Comparison of ENCODE assay signal across 9 cellular contexts in the genomic region with DNA sequence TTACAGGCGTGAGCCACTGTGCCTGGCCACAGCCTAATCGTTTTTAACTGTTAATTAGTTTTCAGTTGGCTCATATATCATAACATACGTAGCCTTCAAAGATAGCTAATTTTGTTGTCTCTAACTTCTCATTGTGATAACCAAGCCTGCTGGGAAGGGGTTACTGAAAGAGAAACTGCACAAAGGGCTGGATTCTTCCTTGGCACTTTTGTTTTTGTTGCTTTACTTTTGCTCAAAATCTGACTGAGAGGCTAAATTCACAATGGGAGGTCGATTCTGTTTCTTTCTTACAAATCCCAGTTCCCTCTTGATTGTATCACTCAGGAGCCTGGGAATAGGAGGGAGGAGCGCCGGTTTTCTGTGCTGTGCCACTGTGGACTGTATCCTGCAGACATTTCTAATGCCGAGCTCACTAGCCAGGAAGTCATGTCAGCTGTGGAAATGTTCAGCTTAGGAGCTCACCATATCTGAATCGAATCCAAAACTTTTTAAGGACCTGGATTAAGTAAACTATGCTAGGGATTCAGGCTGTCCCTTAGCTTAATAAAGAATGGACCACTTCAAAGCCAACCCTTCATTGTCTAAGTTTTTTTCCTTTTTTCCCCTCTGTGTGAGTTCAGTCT.
DNase-seq lines count a peak whose midpoint lies in the region; ATAC-seq and TF ChIP-seq lines count a peak whose summit lies in the region.
"Had no signal": no experiment of that assay in that cellular context is flagged by ENCODE, and none has a peak within 500 bp of the region (broad histone marks: within the 10 kb centered on the region; RNA-seq: fewer than 3 reads in every experiment).

No MANE protein-coding gene starts in this region.

- H3K4me3 Mint-ChIP-seq in brain, result peak overlapping the region; percentile 57 to 73 (median 67)

- peak overlapping the region; percentile 87 for H2BK15ac ChIP-seq in IMR-90 (ENCODE audit: low read depth, low read length)

- peak overlapping the region; percentile 99 for H4K5ac ChIP-seq in IMR-90 (ENCODE audit: low read depth, low read length)

- WGBS in IMR-90 (ENCODE audit: extremely low coverage in 2 of 2, insufficient read length in 1 of 2), 2 experiments, result 20% methylated on average over 2 of the region's 8 CpGs; no CpG with 5 or more reads in 1 of the 2 experiments
- WGBS in suprapubic skin, result 22% methylated on average over 8 of the region's 8 CpGs

- peak overlapping the region; percentile 10 for H2AK9ac ChIP-seq in IMR-90 (replicated peaks; ENCODE audit: low read depth, low read length, poor library complexity)

- CTCF ChIA-PET in IMR-90 (lab: Yijun Ruan, JAX), result no interaction called here

- H3K9ac ChIP-seq in IMR-90 (ENCODE audit: low read depth, low read length), result peak overlapping the region; percentile 98

- peak overlapping the region; percentile 89 for H4K91ac ChIP-seq in IMR-90 (ENCODE audit: insufficient read depth, low read depth, low read length)

- in situ Hi-C loops in IMR-90 (cut with MboI; ENCODE audit: low sequenced_read_pairs), result no loop called here

- H3K4ac ChIP-seq in IMR-90 (ENCODE audit: low read depth, low read length), result peak overlapping the region; percentile 88

- H3K27me3 Mint-ChIP-seq in brain, result peaks cover 4% of the 10 kb centered on the region

- H3K9me1 ChIP-seq in IMR-90 (ENCODE audit: insufficient read depth, low read length), result peaks cover 22% of the 10 kb centered on the region

- peak overlapping the region; percentile 100 for H3K27ac ChIP-seq in IMR-90 (ENCODE audit: insufficient read depth, low read length)
- H3K27ac ChIP-seq in suprapubic skin, result peak overlapping the region; percentile 27

- peak overlapping the region; percentile 98 for H3K4me2 ChIP-seq in IMR-90 (ENCODE audit: low read depth, low read length)

- H2BK20ac ChIP-seq in IMR-90 (ENCODE audit: low read depth, low read length), result peak overlapping the region; percentile 94

- H3K9me3 ChIP-seq in IMR-90 (ENCODE audit: control insufficient read depth, insufficient read depth, low read length) (no peaks in the 10 kb centered on the region), suprapubic skin (no peaks in the 10 kb centered on the region)

- TF ChIP-seq POLR2A in IMR-90 (IDR thresholded peaks at IDR 0.05; ENCODE audit: low read depth, low read length) (no peak; the same call in 1 of the 2 replicates), suprapubic skin (IDR thresholded peaks at IDR 0.05) (no peak)

- peak overlapping the region; percentile 63 for H3K23ac ChIP-seq in IMR-90 (ENCODE audit: low read depth, low read length)

- no TSS peak for BruUV-seq in IMR-90 (replicated peaks; lab: Mats Ljungman, UMichigan)

- POLR2A ChIA-PET in IMR-90 (lab: Charles Lee; ENCODE audit: unreplicated experiment), result interaction anchor here (0.7 kb wide), 1 partner anchor 79 kb away, joined by 3 read pairs; no protein-coding TSS in a partner anchor

- H2BK5ac ChIP-seq in IMR-90 (ENCODE audit: low read depth, low read length, poor library complexity, severe bottlenecking), result peak overlapping the region; percentile 90

- H3K36me3 Mint-ChIP-seq in brain, result peaks cover 8% of the 10 kb centered on the region

- H4K20me1 ChIP-seq in IMR-90 (ENCODE audit: insufficient read depth, low read length), result no peaks in the 10 kb centered on the region

- H4K8ac ChIP-seq in IMR-90 (ENCODE audit: low read depth in 2 of 2, low read length in 2 of 2), result peak overlapping the region; percentile 93 to 95

- TF ChIP-seq CTCF in IMR-90 (conservative IDR thresholded peaks at IDR 0.05; ENCODE audit: low read depth, low read length), result no peak
- no peak for TF ChIP-seq CTCF in brain (conservative IDR thresholded peaks at IDR 0.05)
- no peak for TF ChIP-seq CTCF in suprapubic skin (IDR thresholded peaks at IDR 0.05)

- H3K4me1 ChIP-seq in IMR-90 (ENCODE audit: control insufficient read depth, insufficient read depth, low read length) (peaks cover 25% of the 10 kb centered on the region), suprapubic skin (peaks cover 22% of the 10 kb centered on the region)

- H3K4me1 Mint-ChIP-seq in brain, result peaks cover 33% of the 10 kb centered on the region

- no peak for TF ChIP-seq RAD21 in IMR-90 (IDR thresholded peaks at IDR 0.05; ENCODE audit: low read length)

- peak overlapping the region; percentile 86 for H3K14ac ChIP-seq in IMR-90 (replicated peaks; ENCODE audit: low read depth, low read length)

- H3K4me3 ChIP-seq in IMR-90 (ENCODE audit: insufficient read depth, low read depth, low read length) (peak overlapping the region; percentile 36), suprapubic skin (peak overlapping the region; percentile 31)

- peak overlapping the region; percentile 97 for H2BK120ac ChIP-seq in IMR-90 (ENCODE audit: low read depth, low read length)

- peaks cover 7 to 23% of the 10 kb centered on the region in 2 experiments; a peak in 3 of 4 replicates for H3K79me1 ChIP-seq in IMR-90 (ENCODE audit: low read depth in 1 of 2, low read length in 2 of 2)

- H2AK5ac ChIP-seq in IMR-90 (ENCODE audit: low read depth, low read length), result peak overlapping the region; percentile 89

- peak overlapping the region; percentile 28 to 93 (median 87) for H3K27ac Mint-ChIP-seq in brain

- no peaks in the 10 kb centered on the region for H3K36me3 ChIP-seq in IMR-90 (ENCODE audit: control insufficient read depth, insufficient read depth, low read length)
- H3K36me3 ChIP-seq in suprapubic skin, result no peaks in the 10 kb centered on the region

- peak overlapping the region; percentile 100 for H3K56ac ChIP-seq in IMR-90 (ENCODE audit: extremely low read depth, insufficient read depth, low read length)

- peaks cover 3 to 17% (median 5%) of the 10 kb centered on the region in 5 experiments for H3K9me3 Mint-ChIP-seq in brain

- H3K18ac ChIP-seq in IMR-90 (ENCODE audit: low read depth, low read length), result peak overlapping the region; percentile 98

- no peaks in the 10 kb centered on the region for H3K27me3 ChIP-seq in IMR-90 (ENCODE audit: control insufficient read depth, insufficient read depth, low read length)
- no peaks in the 10 kb centered on the region for H3K27me3 ChIP-seq in suprapubic skin

- dilution Hi-C loops in IMR-90 (cut with HindIII; ENCODE audit: low sequenced_read_pairs, unreplicated experiment), result no loop called here

- peak overlapping the region; percentile 82 for H2AFZ ChIP-seq in IMR-90 (replicated peaks; ENCODE audit: low read length, poor library complexity)

- intact Hi-C loops in IMR-90 (cut with micrococcal nuclease), result loop anchor here (10.0 kb wide), 1 partner anchor 1081 kb away; no protein-coding TSS in a partner anchor

- no peak for TF ChIP-seq EP300 in suprapubic skin (IDR thresholded peaks at IDR 0.05)

- peak; percentile 70 for DNase-seq in IMR-90
- DNase-seq in kidney glomerular epithelial cell (lab: John Stamatoyannopoulos, UW), result peak; percentile 23
- DNase-seq in suprapubic skin (ENCODE audit: low spot score in 2 of 2), result no peak
- no peak for DNase-seq in HPDE6-E6E7 (ENCODE audit: extremely low spot score)
- DNase-seq in D341Med (ENCODE audit: low spot score), result no peak
- DNase-seq in ecto neural progenitor cell (ENCODE audit: low spot score), result no peak
- DNase-seq: activated CD4-positive, alpha-beta T cell treated with anti-CD3 and anti-CD28 coated beads for 4 hours had no signal

- ATAC-seq in IMR-90 (ENCODE audit: low read depth), result peak; percentile 51
- ATAC-seq in GM19324 (IDR thresholded peaks at IDR 0.05; ENCODE audit: low FRiP score, unreplicated experiment), result no peak

TF ChIP-seq in IMR-90, 13 proteins besides CTCF, POLR2A, EP300 and RAD21:
- TF ChIP-seq RFX5 (IDR thresholded peaks at IDR 0.05; ENCODE audit: low read depth, low read length) (no peak), CHD1 (IDR thresholded peaks at IDR 0.05; ENCODE audit: low read depth, low read length) (no peak), SMC3 (IDR thresholded peaks at IDR 0.05; ENCODE audit: low read depth, low read length) (no peak)

Comparison
In these comparisons a context has a peak if more than half of its experiments do, and no peak if none do; other contexts are left out.
1. DNase-seq: peak in IMR-90 (single experiment) and kidney glomerular epithelial cell (single experiment); none in suprapubic skin (0 of 2), HPDE6-E6E7 (single experiment), D341Med (single experiment) and ecto neural progenitor cell (single experiment).